20 cellular contexts compared by ENCODE assay signal in the genomic region with DNA sequence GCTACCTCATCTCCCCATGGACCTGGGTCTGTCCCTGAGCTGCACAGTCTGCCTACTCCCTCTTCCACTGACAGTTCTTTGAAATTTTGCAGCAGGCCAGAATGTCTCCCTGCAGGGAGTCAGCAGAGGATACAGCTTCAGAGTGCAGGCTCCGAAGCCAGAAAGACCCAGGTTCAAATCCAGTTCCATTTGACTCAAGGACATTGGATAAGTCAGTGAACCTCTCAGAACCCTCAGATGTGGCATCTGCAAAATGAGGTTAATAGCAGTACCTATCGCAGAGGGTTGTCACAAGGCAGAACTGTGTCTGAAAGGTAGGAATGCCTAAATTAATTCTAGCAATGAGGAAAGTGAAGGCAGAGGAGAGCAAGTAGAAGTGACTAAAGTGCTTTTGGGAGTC.
A peak's percentile ranks its signal among the peaks of the same experiment; 100 is the strongest.
DNase-seq lines count a peak whose midpoint lies in the region; ATAC-seq and TF ChIP-seq lines count a peak whose summit lies in the region.
"Had no signal": no experiment of that assay in that cellular context is flagged by ENCODE, and none has a peak within 500 bp of the region (broad histone marks: within the 10 kb centered on the region; RNA-seq: fewer than 3 reads in every experiment).

No MANE protein-coding gene starts in this region.

- H3K79me2 ChIP-seq in mammary epithelial cell (ENCODE audit: insufficient read depth, low read length) = no peaks in the 10 kb centered on the region

- no TSS peak for BruUV-seq in mammary epithelial cell (replicated peaks; lab: Mats Ljungman, UMichigan)

- DNase-seq in NCI-H2171 treated with DMSO at 0.1 percent for 48 hours (lab: John Stamatoyannopoulos, UW) = peak; percentile 9
- DNase-seq in NCI-H2171 (lab: John Stamatoyannopoulos, UW) = no peak
- DNase-seq in stimulated activated naive CD8-positive, alpha-beta T cell treated with anti-CD3 and anti-CD28 coated beads, Interleukin-15, amount 100 ng/mL, for 72 hours = no peak
- no peak for DNase-seq in stimulated activated naive CD8-positive, alpha-beta T cell treated with anti-CD3 and anti-CD28 coated beads, Interleukin-15, Interleukin-2, amounts not matched to agents 100 U/mL and 50 U/mL, for 24 hours
- peak in 1 of 2 donors; percentile 32 for DNase-seq in stimulated activated effector memory CD8-positive, alpha-beta T cell treated with anti-CD3 and anti-CD28 coated beads, Interleukin-12 subunit alpha, Interleukin-12 subunit beta, amount 100 ng/mL, for 72 hours (ENCODE audit: low spot score in 2 of 2)
- DNase-seq in mammary epithelial cell = no peak
- DNase-seq in DMS53 treated with DMSO at 0.1 percent for 48 hours (lab: John Stamatoyannopoulos, UW; ENCODE audit: unreplicated experiment) = no peak
- DNase-seq: Caco-2; CD4-positive, CD25-positive, alpha-beta regulatory T cell; CD8-positive, alpha-beta T cell; DMS 273 treated with DMSO at 0.1 percent for 48 hours; DMS79 treated with DMSO at 0.1 percent for 48 hours; GF-D8; H9 had no signal

- H3K27me3 Mint-ChIP-seq in stimulated activated naive CD8-positive, alpha-beta T cell treated with anti-CD3 and anti-CD28 coated beads, Interleukin-15, amount 100 ng/mL, for 72 hours = peaks cover 21% of the 10 kb centered on the region
- H3K27me3 Mint-ChIP-seq: CD4-positive, CD25-positive, alpha-beta regulatory T cell had no signal

- CTCF ChIA-PET in mammary epithelial cell (lab: Charles Lee; ENCODE audit: low non-redundant PET) = interaction anchor here (1.1 kb wide), 1 partner anchor 157 kb away, joined by 5 read pairs; no protein-coding TSS in a partner anchor

- no peak overlapping the region for H3K4me2 ChIP-seq in mammary epithelial cell (ENCODE audit: insufficient read depth, low read depth, low read length)
- H3K4me2 ChIP-seq: BLaER1, GM23338 had no signal

- H3K27me3 ChIP-seq in mammary epithelial cell (ENCODE audit: insufficient read depth, low read length) = peaks cover 2% of the 10 kb centered on the region
- H3K27me3 ChIP-seq: BLaER1 had no signal

- TF ChIP-seq CTCF in mammary epithelial cell (conservative IDR thresholded peaks at IDR 0.05 in 1 of 2, IDR thresholded peaks at IDR 0.05 in 1 of 2; ENCODE audit: extremely low read depth in 1 of 2, insufficient read depth in 1 of 2, low read depth in 1 of 2, low read length in 2 of 2) = no peak

- H3K9me3 ChIP-seq in mammary epithelial cell (replicated peaks; ENCODE audit: insufficient read depth, low read length) = no peaks in the 10 kb centered on the region
- H3K9me3 ChIP-seq: BLaER1, Caco-2 had no signal

- no peak overlapping the region for H3K27ac Mint-ChIP-seq in stimulated activated naive CD8-positive, alpha-beta T cell treated with anti-CD3 and anti-CD28 coated beads, Interleukin-15, amount 100 ng/mL, for 72 hours
- H3K27ac Mint-ChIP-seq in stimulated activated effector memory CD8-positive, alpha-beta T cell treated with anti-CD3 and anti-CD28 coated beads, Interleukin-12 subunit alpha, Interleukin-12 subunit beta, amount 100 ng/mL, for 72 hours = no peak overlapping the region
- H3K27ac Mint-ChIP-seq: B cell; CD4-positive, CD25-positive, alpha-beta regulatory T cell; CD8-positive, alpha-beta T cell; GM23338 had no signal

- no peak overlapping the region for H3K9ac ChIP-seq in mammary epithelial cell (ENCODE audit: insufficient read depth, low read length)
- H3K9ac ChIP-seq: BLaER1 had no signal

- in situ Hi-C loops in mammary epithelial cell (cut with MboI; ENCODE audit: low sequenced_read_pairs in 2 of 2) = no loop called here

- no peaks in the 10 kb centered on the region for H3K36me3 ChIP-seq in mammary epithelial cell (ENCODE audit: insufficient read depth, low read length)
- H3K36me3 ChIP-seq: BLaER1 had no signal

- intact Hi-C loops in mammary epithelial cell (cut with micrococcal nuclease) = no loop called here

- H3K4me1 ChIP-seq in mammary epithelial cell (ENCODE audit: insufficient read depth, low read length) = no peaks in the 10 kb centered on the region
- H3K4me1 ChIP-seq: BLaER1 had no signal

- WGBS in mammary epithelial cell (ENCODE audit: low coverage, missing lambda C conversion rate) = 54% methylated on average over 2 of the region's 2 CpGs

- H3K27ac ChIP-seq in mammary epithelial cell (ENCODE audit: insufficient read depth, low read depth, low read length) = no peak overlapping the region
- H3K27ac ChIP-seq: 22Rv1, BLaER1, C4-2B had no signal

- H3K36me3 Mint-ChIP-seq in stimulated activated effector memory CD8-positive, alpha-beta T cell treated with anti-CD3 and anti-CD28 coated beads, Interleukin-12 subunit alpha, Interleukin-12 subunit beta, amount 100 ng/mL, for 72 hours = peaks cover under 1% of the 10 kb centered on the region
- H3K36me3 Mint-ChIP-seq: CD4-positive, CD25-positive, alpha-beta regulatory T cell; CD8-positive, alpha-beta T cell had no signal

- H3K4me3 Mint-ChIP-seq in stimulated activated naive CD8-positive, alpha-beta T cell treated with anti-CD3 and anti-CD28 coated beads, Interleukin-15, amount 100 ng/mL, for 72 hours = no peak overlapping the region
- H3K4me3 Mint-ChIP-seq in stimulated activated effector memory CD8-positive, alpha-beta T cell treated with anti-CD3 and anti-CD28 coated beads, Interleukin-12 subunit alpha, Interleukin-12 subunit beta, amount 100 ng/mL, for 72 hours = no peak overlapping the region
- H3K4me3 Mint-ChIP-seq: B cell; CD4-positive, CD25-positive, alpha-beta regulatory T cell; CD8-positive, alpha-beta T cell; GM23338; H9 had no signal

- no peaks in the 10 kb centered on the region for H4K20me1 ChIP-seq in mammary epithelial cell (ENCODE audit: insufficient read depth, low read length)
- H4K20me1 ChIP-seq: BLaER1 had no signal

- no peaks in the 10 kb centered on the region for H3K9me3 Mint-ChIP-seq in stimulated activated naive CD8-positive, alpha-beta T cell treated with anti-CD3 and anti-CD28 coated beads, Interleukin-15, amount 100 ng/mL, for 72 hours
- no peaks in the 10 kb centered on the region for H3K9me3 Mint-ChIP-seq in stimulated activated effector memory CD8-positive, alpha-beta T cell treated with anti-CD3 and anti-CD28 coated beads, Interleukin-12 subunit alpha, Interleukin-12 subunit beta, amount 100 ng/mL, for 72 hours
- H3K9me3 Mint-ChIP-seq: CD8-positive, alpha-beta T cell; GM23338; H9 had no signal

- H3K4me1 Mint-ChIP-seq in stimulated activated naive CD8-positive, alpha-beta T cell treated with anti-CD3 and anti-CD28 coated beads, Interleukin-15, amount 100 ng/mL, for 72 hours = no peaks in the 10 kb centered on the region
- H3K4me1 Mint-ChIP-seq in stimulated activated effector memory CD8-positive, alpha-beta T cell treated with anti-CD3 and anti-CD28 coated beads, Interleukin-12 subunit alpha, Interleukin-12 subunit beta, amount 100 ng/mL, for 72 hours = no peaks in the 10 kb centered on the region
- H3K4me1 Mint-ChIP-seq: B cell; CD4-positive, CD25-positive, alpha-beta regulatory T cell had no signal

- ATAC-seq in stimulated activated naive CD8-positive, alpha-beta T cell treated with anti-CD3 and anti-CD28 coated beads, Interleukin-15, amount 100 ng/mL, for 72 hours = peak; percentile 16
- no peak for ATAC-seq in stimulated activated naive CD8-positive, alpha-beta T cell treated with anti-CD3 and anti-CD28 coated beads, Interleukin-15, Interleukin-2, amounts not matched to agents 100 U/mL and 50 U/mL, for 24 hours
- ATAC-seq in stimulated activated effector memory CD8-positive, alpha-beta T cell treated with anti-CD3 and anti-CD28 coated beads, Interleukin-12 subunit alpha, Interleukin-12 subunit beta, amount 100 ng/mL, for 72 hours = peak; percentile 5
- ATAC-seq: CD8-positive, alpha-beta T cell; GM23338; HCT116 had no signal

- H3K4me3 ChIP-seq in mammary epithelial cell (replicated peaks in 1 of 3; ENCODE audit: insufficient read depth in 1 of 3, low read depth in 2 of 3, low read length in 3 of 3) = no peak overlapping the region
- H3K4me3 ChIP-seq: BLaER1, GM23338 had no signal

- no peak overlapping the region for H2AFZ ChIP-seq in mammary epithelial cell (ENCODE audit: low read depth, low read length)
- H2AFZ ChIP-seq: GM23338 had no signal

- dilution Hi-C loops in mammary epithelial cell (cut with HindIII; ENCODE audit: low sequenced_read_pairs) = no loop called here
